Comparison of ENCODE assay signal across 8 cellular contexts in genomic region chr9:127567119-127567897, GRCh38. TPM values are rescaled to one million over a fixed set of nuclear protein-coding genes. Genes with fewer than 3 reads are reported as not detected.
DNase-seq lines count a peak whose midpoint lies in the region; ATAC-seq, FAIRE-seq and TF ChIP-seq lines count a peak whose summit lies in the region.

No MANE protein-coding gene starts in this region.

- peak overlapping the region; percentile 72; the same call in 1 of the 2 replicates for H2BK15ac ChIP-seq in H1 (ENCODE audit: low read length)

- no peak overlapping the region for H3K23ac ChIP-seq in H1 (ENCODE audit: insufficient read length)

- H3K4me3 ChIP-seq in H1 (ENCODE audit: extremely low read depth in 1 of 4, insufficient read depth in 2 of 4, low read depth in 3 of 4, low read length in 4 of 4) (peak overlapping the region; percentile 54 to 93 (median 72)), mucosa of stomach (ENCODE audit: low read length) (peak overlapping the region; percentile 92)

- no peak overlapping the region for H3K14ac ChIP-seq in H1 (ENCODE audit: insufficient read length)

- no peak overlapping the region for H2BK120ac ChIP-seq in H1 (replicated peaks; ENCODE audit: low read depth, low read length)

- no peak overlapping the region for H4K5ac ChIP-seq in H1 (ENCODE audit: insufficient read length, low read depth, low read length)

- no peaks in the 10 kb centered on the region for H3K36me3 ChIP-seq in H1 (ENCODE audit: control insufficient read depth in 2 of 4, insufficient read depth in 4 of 4, low read length in 3 of 4)
- H3K36me3 ChIP-seq in mucosa of stomach (ENCODE audit: control insufficient read depth, insufficient read depth, low read length), result no peaks in the 10 kb centered on the region

- peak overlapping the region; percentile 39; the same call in 1 of the 2 replicates for H2BK12ac ChIP-seq in H1 (ENCODE audit: low read depth, low read length)

- no peak for TF ChIP-seq EP300 in H1 (IDR thresholded peaks at IDR 0.05; ENCODE audit: borderline replicate concordance in 1 of 2, low read depth in 2 of 2, low read length in 2 of 2)

- no peak for TF ChIP-seq CTCF in H1 (IDR thresholded peaks at IDR 0.05; ENCODE audit: control extremely low read depth in 1 of 3, insufficient read depth in 1 of 3, low read depth in 1 of 3, low read length in 3 of 3)

- H3K27ac ChIP-seq in H1 (ENCODE audit: low read depth, low read length), result no peak overlapping the region

- 50% methylated on average over 16 of the region's 19 CpGs; no CpG with 5 or more reads in 1 of the 2 experiments for WGBS in H1 (ENCODE audit: extremely low coverage in 1 of 2, insufficient coverage in 1 of 2, insufficient read length in 1 of 2, insufficient replicate concordance in 2 of 2, low coverage in 1 of 2, low lambda C conversion rate in 2 of 2, missing lambda C conversion rate in 1 of 2), 2 experiments

- TF ChIP-seq POLR2A in H1 (IDR thresholded peaks at IDR 0.05; ENCODE audit: control extremely low read depth in 1 of 2, low read depth in 2 of 2, low read length in 2 of 2), result no peak

- H2AFZ ChIP-seq in H1 (ENCODE audit: low read length), result no peak overlapping the region

- no peak overlapping the region for H2BK20ac ChIP-seq in H1 (ENCODE audit: low read length)

- H3K27me3 ChIP-seq in H1 (replicated peaks in 1 of 4; ENCODE audit: control insufficient read depth in 3 of 4, extremely low read depth in 1 of 4, insufficient read depth in 3 of 4, low read length in 3 of 4) (peaks cover 0 to 5% (median 2%) of the 10 kb centered on the region in 4 experiments; a peak in 3 of 7 replicates), mucosa of stomach (ENCODE audit: control insufficient read depth, insufficient read depth, low read length) (no peaks in the 10 kb centered on the region)

- no peak overlapping the region; the same call in 1 of the 2 replicates for H4K8ac ChIP-seq in H1 (ENCODE audit: extremely low read depth, insufficient read depth, low read length)

- CTCF ChIA-PET in H1 (lab: Charles Lee; ENCODE audit: partially characterized antibody), result interaction anchor here (0.7 to 2.6 kb wide), 9 partner anchors 9 to 46 kb away, joined by 3 to 10 read pairs (median 4); no protein-coding TSS in a partner anchor

- H3K79me2 ChIP-seq in H1 (ENCODE audit: control insufficient read depth in 1 of 2, insufficient read depth in 2 of 2, low read length in 2 of 2), result peaks cover 0 to 40% of the 10 kb centered on the region in 2 experiments; a peak in 2 of 4 replicates

- H3K4me2 ChIP-seq in H1 (ENCODE audit: insufficient read depth in 1 of 2, low read depth in 2 of 2, low read length in 2 of 2), result peak overlapping the region; percentile 80 to 89

- H3K56ac ChIP-seq in H1 (replicated peaks; ENCODE audit: insufficient read length, low read depth, low read length), result no peak overlapping the region

- H4K91ac ChIP-seq in H1 (replicated peaks; ENCODE audit: insufficient read length, low read length), result no peak overlapping the region

- H3K4me1 ChIP-seq in H1 (replicated peaks in 1 of 4; ENCODE audit: control insufficient read depth in 3 of 4, insufficient read depth in 4 of 4, low read length in 3 of 4) (peaks cover 0 to 18% (median 15%) of the 10 kb centered on the region in 4 experiments; a peak in 6 of 7 replicates), mucosa of stomach (ENCODE audit: control insufficient read depth, insufficient read depth, low read length) (peaks cover 56% of the 10 kb centered on the region)

- H4K20me1 ChIP-seq in H1 (replicated peaks in 1 of 2; ENCODE audit: control insufficient read depth in 1 of 2, insufficient read depth in 2 of 2, low read length in 2 of 2), result peaks cover 2 to 11% of the 10 kb centered on the region in 2 experiments

- ATAC-seq in GM21576 (IDR thresholded peaks at IDR 0.05; ENCODE audit: unreplicated experiment) (no peak), HG03095 (IDR thresholded peaks at IDR 0.05; ENCODE audit: unreplicated experiment) (no peak)

- no peak for TF ChIP-seq RAD21 in H1 (IDR thresholded peaks at IDR 0.05 in 1 of 2, conservative IDR thresholded peaks at IDR 0.05 in 1 of 2; ENCODE audit: low read depth in 2 of 2, low read length in 2 of 2)

- H3K9me3 ChIP-seq in H1 (ENCODE audit: insufficient read depth in 2 of 2, low read depth in 1 of 2, low read length in 1 of 2) (no peaks in the 10 kb centered on the region), mucosa of stomach (ENCODE audit: control insufficient read depth, low read length) (no peaks in the 10 kb centered on the region)

- FAIRE-seq in RCC 7860 (lab: Jason Lieb, UNC) (no peak), H1 (lab: Jason Lieb, UNC) (no peak)

- POLR2A ChIA-PET in H1 (lab: Charles Lee; ENCODE audit: partially characterized antibody), result interaction anchor here (0.8 to 2.8 kb wide), 5 partner anchors 9 to 36 kb away, joined by 4 to 14 read pairs (median 5); no protein-coding TSS in a partner anchor

- H2BK5ac ChIP-seq in H1 (ENCODE audit: low read depth, low read length), result peak overlapping the region; percentile 66; the same call in 1 of the 2 replicates

- no peak overlapping the region for H3K4ac ChIP-seq in H1 (replicated peaks; ENCODE audit: insufficient read length, low read depth, low read length)

- peaks cover 11% of the 10 kb centered on the region for H3K79me1 ChIP-seq in H1 (ENCODE audit: low read depth, low read length)

- H2AK5ac ChIP-seq in H1 (ENCODE audit: low read depth, low read length), result peak overlapping the region; percentile 86; the same call in 1 of the 2 replicates

- peak overlapping the region; percentile 78 for H3K18ac ChIP-seq in H1 (ENCODE audit: extremely low read depth, low read length)

- H3K9ac ChIP-seq in H1 (replicated peaks in 1 of 4; ENCODE audit: extremely low read depth in 1 of 4, low read depth in 3 of 4, low read length in 3 of 4) (0 out of 7 replicates have a peak overlapping the region, but pooled peaks of 1 of the 4 experiments have one; percentile 14), mucosa of stomach (ENCODE audit: low read length) (peak overlapping the region; percentile 80)

- DNase-seq in Daoy (ENCODE audit: low read depth), result peak; percentile 54
- peak; percentile 64 for DNase-seq in RCC 7860 (ENCODE audit: low spot score)
- no peak for DNase-seq in H1 (ENCODE audit: low read depth in 1 of 2, low spot score in 2 of 2)
- no peak for DNase-seq in NCI-H1092 treated with DMSO at 0.1 percent for 48 hours (lab: John Stamatoyannopoulos, UW)
- no peak for DNase-seq in NCI-H187 treated with DMSO at 0.1 percent for 48 hours (lab: John Stamatoyannopoulos, UW)

- H3K23me2 ChIP-seq in H1 (ENCODE audit: low read depth, low read length), result peaks cover 15% of the 10 kb centered on the region; the same call in 1 of the 2 replicates

TF ChIP-seq in H1, 55 proteins besides CTCF, POLR2A, EP300 and RAD21:
- TF ChIP-seq TAF7 (optimal IDR thresholded peaks at IDR 0.05; ENCODE audit: borderline replicate concordance, low read depth, low read length), result no peak
- TF ChIP-seq RBBP5 (IDR thresholded peaks at IDR 0.05; ENCODE audit: borderline replicate concordance, low read depth, low read length), result 0 out of 2 replicates have a peak, but pooled peaks have one; percentile 24

RNA-seq across cellular contexts. Expression of gene STXBP1, which starts 44.8 kb away (rescaled TPM):
- 26.3 and 41.9 TPM in 2 replicates for total RNA-seq in Daoy (2014; rRNA removed; shearing (Covaris generic))
- 60.9 and 61.9 TPM in 2 replicates for total RNA-seq in H1 (2021; fragmentation: NEBNext Ultra II Directional; extraction: Animal tissue kit (Norgen Biotek cat#: 25700))
- polyA plus RNA-seq in H1 (2011; rRNA removed), result 11.5 and 19.4 TPM in 2 replicates
- 13.9 TPM for polyA plus RNA-seq in H1 (2011; cell fraction: cytosol; rRNA removed)
- 31.3 TPM for polyA plus RNA-seq in H1 (2011; cell fraction: nucleus; rRNA removed)
- 23.3 to 29.4 TPM (median 26.6 TPM) in 4 replicates for polyA plus RNA-seq in H1 (2012, experiment 1 of 2)
- 17.5 TPM for polyA plus RNA-seq in H1 (2012, experiment 2 of 2)
- 37.3 TPM for polyA plus RNA-seq in H1 (2013, experiment 1 of 2)
- polyA plus RNA-seq in H1 (2013, experiment 2 of 2), result 37.1 TPM
- polyA minus RNA-seq in H1 (2011; rRNA and poly(A)+ RNA removed), result 21.8 and 25.2 TPM in 2 replicates
- 14.8 TPM for polyA minus RNA-seq in H1 (2011; cell fraction: cytosol; rRNA and poly(A)+ RNA removed)
- 18.2 TPM for polyA minus RNA-seq in H1 (2011; cell fraction: nucleus; rRNA and poly(A)+ RNA removed)

Comparison
In these comparisons a context has a peak if more than half of its experiments do, and no peak if none do; other contexts are left out.
1. DNase-seq: peak in Daoy (single experiment) and RCC 7860 (single experiment); none in H1 (0 of 2), NCI-H1092 treated with DMSO at 0.1 percent for 48 hours (single experiment) and NCI-H187 treated with DMSO at 0.1 percent for 48 hours (single experiment).